ENCODE assay signal across 9 cellular contexts in the genomic region with DNA sequence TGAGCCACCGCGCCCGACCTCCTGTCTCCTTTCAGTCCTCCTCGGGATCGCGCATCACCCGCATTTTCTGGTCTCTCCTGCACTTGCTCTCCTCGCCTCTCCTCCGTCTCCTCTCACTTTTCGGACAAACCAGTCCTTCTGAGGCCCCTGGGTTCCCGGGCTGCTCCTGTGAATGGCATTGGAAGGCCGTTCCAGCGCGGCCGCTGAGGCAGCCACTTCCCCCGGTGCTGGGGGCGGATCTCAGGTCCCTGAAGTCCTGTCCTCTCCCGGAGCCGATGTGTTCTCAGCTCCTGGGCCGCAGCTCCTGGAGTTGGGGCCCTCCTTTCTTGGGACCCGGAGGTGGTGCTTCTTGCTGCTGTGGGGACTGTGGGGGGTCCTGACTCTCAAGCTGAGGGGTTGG. TPM values are rescaled to one million over a fixed set of nuclear protein-coding genes. Genes with fewer than 3 reads are reported as not detected.
DNase-seq lines count a peak whose midpoint lies in the region; ATAC-seq, FAIRE-seq and TF ChIP-seq lines count a peak whose summit lies in the region.
"Had no signal": no experiment of that assay in that cellular context is flagged by ENCODE, and none has a peak within 500 bp of the region (broad histone marks: within the 10 kb centered on the region; RNA-seq: fewer than 3 reads in every experiment).

No MANE protein-coding gene starts in this region.

- H3K9ac ChIP-seq in adipocyte (ENCODE audit: low read length) = peak overlapping the region; percentile 25

- H3K9me3 ChIP-seq in left ventricle myocardium inferior (replicated peaks) = peaks cover 7% of the 10 kb centered on the region
- H3K9me3 ChIP-seq in right atrium auricular region = no peaks in the 10 kb centered on the region
- H3K9me3 ChIP-seq in adipocyte (ENCODE audit: control insufficient read depth, low read length) = no peaks in the 10 kb centered on the region
- no peaks in the 10 kb centered on the region for H3K9me3 ChIP-seq in upper lobe of right lung

- ATAC-seq in upper lobe of right lung = no peak

- H3K36me3 Mint-ChIP-seq in immature natural killer cell = no peaks in the 10 kb centered on the region

- H3K36me3 ChIP-seq in left ventricle myocardium inferior = no peaks in the 10 kb centered on the region
- H3K36me3 ChIP-seq in right atrium auricular region = no peaks in the 10 kb centered on the region
- no peaks in the 10 kb centered on the region for H3K36me3 ChIP-seq in adipocyte (ENCODE audit: control insufficient read depth, insufficient read depth, low read length, severe bottlenecking)
- H3K36me3 ChIP-seq in upper lobe of right lung = no peaks in the 10 kb centered on the region

- H3K9me3 Mint-ChIP-seq in immature natural killer cell = no peaks in the 10 kb centered on the region

- H3K4me1 ChIP-seq in left ventricle myocardium inferior (peaks cover 32% of the 10 kb centered on the region), right atrium auricular region (peaks cover 0 to 23% of the 10 kb centered on the region in 2 donors), adipocyte (ENCODE audit: control insufficient read depth, insufficient read depth, low read length) (peaks cover 29% of the 10 kb centered on the region), upper lobe of right lung (peaks cover 14% of the 10 kb centered on the region)

- intact Hi-C loops in left ventricle myocardium inferior (cut with micrococcal nuclease) = no loop called here
- intact Hi-C loops in upper lobe of right lung (cut with DNase I) = no loop called here
- intact Hi-C loops in dorsolateral prefrontal cortex (cut with DNase I) = no loop called here

- peak overlapping the region; percentile 67 to 91 (median 82) for H3K27ac Mint-ChIP-seq in immature natural killer cell

- no peak overlapping the region for H3K27ac ChIP-seq in left ventricle myocardium inferior (replicated peaks)
- H3K27ac ChIP-seq in right atrium auricular region = no peak overlapping the region
- H3K27ac ChIP-seq in upper lobe of right lung = no peak overlapping the region
- no peak overlapping the region for H3K27ac ChIP-seq in dorsolateral prefrontal cortex

- H3K27me3 ChIP-seq in left ventricle myocardium inferior (ENCODE audit: low read depth) = peaks cover 42% of the 10 kb centered on the region
- H3K27me3 ChIP-seq in right atrium auricular region = no peaks in the 10 kb centered on the region
- no peaks in the 10 kb centered on the region for H3K27me3 ChIP-seq in adipocyte (replicated peaks; ENCODE audit: control insufficient read depth, insufficient read depth, low read length)
- H3K27me3 ChIP-seq in upper lobe of right lung = no peaks in the 10 kb centered on the region
- H3K27me3 ChIP-seq in dorsolateral prefrontal cortex = peaks cover 0 to 85% (median 17%) of the 10 kb centered on the region in 45 donors

- H3K4me3 ChIP-seq in left ventricle myocardium inferior = peak overlapping the region; percentile 74
- H3K4me3 ChIP-seq in right atrium auricular region = peak overlapping the region in 1 of 2 donors; percentile 59
- H3K4me3 ChIP-seq in adipocyte (ENCODE audit: low read length) = peak overlapping the region; percentile 84
- H3K4me3 ChIP-seq in upper lobe of right lung = peak overlapping the region; percentile 68
- peak overlapping the region in 27 of 59 donors; percentile 14 to 70 (median 58) for H3K4me3 ChIP-seq in dorsolateral prefrontal cortex

- no peak for FAIRE-seq in GM19239 (lab: Jason Lieb, UNC)
- FAIRE-seq: G401.6 had no signal

- peaks cover 0 to 4% (median 3%) of the 10 kb centered on the region in 3 donors for H3K27me3 Mint-ChIP-seq in immature natural killer cell (ENCODE audit: low read depth in 3 of 3)

- peak overlapping the region; percentile 79 to 92 (median 89) for H3K4me3 Mint-ChIP-seq in immature natural killer cell

- TF ChIP-seq CTCF in left ventricle myocardium inferior (IDR thresholded peaks at IDR 0.05; ENCODE audit: borderline replicate concordance) = no peak
- no peak for TF ChIP-seq CTCF in right atrium auricular region (IDR thresholded peaks at IDR 0.05)
- no peak for TF ChIP-seq CTCF in upper lobe of right lung (IDR thresholded peaks at IDR 0.05)
- TF ChIP-seq CTCF in dorsolateral prefrontal cortex (IDR thresholded peaks at IDR 0.05 in 54 of 56, conservative IDR thresholded peaks at IDR 0.05 in 2 of 56; ENCODE audit: low read depth in 1 of 56, partially characterized antibody in 56 of 56) = no peak

- H3K4me1 Mint-ChIP-seq in immature natural killer cell = peaks cover 67 to 86% of the 10 kb centered on the region in 2 donors

- DNase-seq in left ventricle myocardium inferior (no peak), right atrium auricular region (ENCODE audit: low spot score) (no peak), adipocyte (ENCODE audit: low read depth) (peak; percentile 31), immature natural killer cell (no peak), upper lobe of right lung (no peak), GM19239 (ENCODE audit: insufficient read length, low spot score) (no peak), dorsolateral prefrontal cortex (no peak), medulla oblongata (ENCODE audit: extremely low spot score) (no peak)

RNA-seq across cellular contexts. Expression of gene MICB, which starts 0.8 kb away (rescaled TPM):
- total RNA-seq in left ventricle myocardium inferior = 1.1 TPM
- total RNA-seq in right atrium auricular region = 1 to 10 TPM; 1.6 to 3.1 TPM
- polyA plus RNA-seq in immature natural killer cell = 10 to 100 TPM in 2 of 3 donors, 1 to 10 TPM in 1; 7.4 to 15.2 (median 10.3) TPM
- total RNA-seq in upper lobe of right lung = 8.2 TPM
- 1 to 10 TPM in 84 of 120 experiments, under 1 TPM in 34, not detected in 2; 0.20 to 5.9 (median 1.4) TPM for total RNA-seq in dorsolateral prefrontal cortex

RNA-seq across cellular contexts. Expression of gene MCCD1, which starts 30.0 kb away (rescaled TPM):
- total RNA-seq in left ventricle myocardium inferior = not detected
- not detected for total RNA-seq in right atrium auricular region
- not detected for polyA plus RNA-seq in immature natural killer cell
- not detected for total RNA-seq in upper lobe of right lung
- not detected for total RNA-seq in dorsolateral prefrontal cortex

RNA-seq across cellular contexts. Expression of gene DDX39B, which starts 43.1 kb away (rescaled TPM):
- total RNA-seq in left ventricle myocardium inferior (179 TPM), right atrium auricular region (100 to 1,000 TPM; 119 to 143 TPM), upper lobe of right lung (241 TPM), dorsolateral prefrontal cortex (100 to 1,000 TPM; 154 to 265 (median 191) TPM)
- polyA plus RNA-seq in immature natural killer cell = 10 to 100 TPM; 49.7 to 71.6 (median 56.2) TPM

RNA-seq across cellular contexts. Expression of gene ATP6V1G2, which starts 47.7 kb away (rescaled TPM):
- 1.6 TPM for total RNA-seq in left ventricle myocardium inferior
- total RNA-seq in right atrium auricular region = 1 to 10 TPM; 1.2 to 6.0 TPM
- not detected for polyA plus RNA-seq in immature natural killer cell
- 0.75 TPM for total RNA-seq in upper lobe of right lung
- total RNA-seq in dorsolateral prefrontal cortex = 100 to 1,000 TPM in 118 of 120 experiments, 10 to 100 TPM in 2; 80.0 to 352 (median 250) TPM

RNA-seq across cellular contexts. Expression of gene NFKBIL1, which starts 48.7 kb away (rescaled TPM):
- total RNA-seq in left ventricle myocardium inferior (11.5 TPM), right atrium auricular region (10 to 100 TPM; 12.9 to 18.4 TPM), upper lobe of right lung (22.6 TPM), dorsolateral prefrontal cortex (10 to 100 TPM; 13.8 to 27.3 (median 20.1) TPM)
- polyA plus RNA-seq in immature natural killer cell = 10 to 100 TPM in 2 of 3 donors, 1 to 10 TPM in 1; 5.0 to 15.0 (median 13.6) TPM
